In genomic region chr2:19991895-19992294, GRCh38 we compare ENCODE assay signal across 23 cellular contexts. TPM values are rescaled to one million over a fixed set of nuclear protein-coding genes. Genes with fewer than 3 reads are reported as not detected.
A peak's percentile ranks its signal among the peaks of the same experiment; 100 is the strongest.
DNase-seq lines count a peak whose midpoint lies in the region; ATAC-seq, FAIRE-seq and TF ChIP-seq lines count a peak whose summit lies in the region.
"Had no signal": no experiment of that assay in that cellular context is flagged by ENCODE, and none has a peak within 500 bp of the region (broad histone marks: within the 10 kb centered on the region; RNA-seq: fewer than 3 reads in every experiment).

No MANE protein-coding gene starts in this region.

- no peaks in the 10 kb centered on the region for H3K36me3 ChIP-seq in HCT116 (ENCODE audit: control insufficient read depth in 1 of 2, insufficient read depth in 2 of 2, low read length in 2 of 2)
- H3K36me3 ChIP-seq in K562 (ENCODE audit: control insufficient read depth, insufficient read depth, low read length) = peaks cover 4% of the 10 kb centered on the region; the same call in 2 of the 3 replicates
- peaks cover 4 to 11% of the 10 kb centered on the region in 2 experiments for H3K36me3 ChIP-seq in SK-N-SH (replicated peaks in 1 of 2; ENCODE audit: control insufficient read depth in 1 of 2, insufficient read depth in 2 of 2, low read length in 1 of 2)
- H3K36me3 ChIP-seq: BLaER1 treated with 17β-estradiol and CSF1 and Interleukin-3, amounts not matched to agents 10 nM and 100 nM had no signal

- H3K4me1 Mint-ChIP-seq in mesothelial cell of epicardium = peaks cover 32% of the 10 kb centered on the region

- POLR2A ChIA-PET in A549 (lab: Yijun Ruan, JAX) (no interaction called here), HCT116 (lab: Charles Lee) (no interaction called here), K562 (lab: Yijun Ruan, JAX) (interaction anchor here (1.0 kb wide), 1 partner anchor 10 kb away, joined by 4 read pairs; no protein-coding TSS in a partner anchor), SK-N-SH (lab: Yijun Ruan, JAX) (no interaction called here)

- RAD21 ChIA-PET in HCT116 (lab: Charles Lee; ENCODE audit: low non-redundant PET in 1 of 2, low total read pairs in 2 of 2, uncharacterized antibody in 2 of 2, unreplicated experiment in 2 of 2) = no interaction called here

- H3K4me1 ChIP-seq in A549 (peaks cover 17% of the 10 kb centered on the region), HCT116 (ENCODE audit: control insufficient read depth in 1 of 2, insufficient read depth in 2 of 2, low read length in 2 of 2) (peaks cover 3 to 17% of the 10 kb centered on the region in 2 experiments; a peak in 3 of 4 replicates), K562 (replicated peaks in 1 of 2; ENCODE audit: control insufficient read depth in 2 of 2, insufficient read depth in 2 of 2, low read length in 2 of 2) (peaks cover 0 to 9% of the 10 kb centered on the region in 2 experiments; a peak in 2 of 5 replicates), SK-N-SH (ENCODE audit: control insufficient read depth in 1 of 2, insufficient read depth in 2 of 2, low read depth in 1 of 2, low read length in 1 of 2) (peaks cover 14 to 23% of the 10 kb centered on the region in 2 experiments; a peak in 3 of 4 replicates)
- H3K4me1 ChIP-seq: BE2C had no signal

- TF ChIP-seq EP300 in A549 (IDR thresholded peaks at IDR 0.05) (no peak), K562 (IDR thresholded peaks at IDR 0.05; ENCODE audit: low read length) (no peak), SK-N-SH (IDR thresholded peaks at IDR 0.05; ENCODE audit: borderline replicate concordance in 1 of 2, low read depth in 1 of 2, low read length in 1 of 2) (no peak)

- BruUV-seq in HCT116 (replicated peaks; lab: Mats Ljungman, UMichigan) (no TSS peak), K562 (replicated peaks; lab: Mats Ljungman, UMichigan) (no TSS peak)

- in situ Hi-C loops in K562 (cut with MboI) = no loop called here

- CTCF ChIA-PET in A549 (lab: Yijun Ruan, JAX) = interaction anchor here (0.9 kb wide), 1 partner anchor 24 kb away, joined by 5 read pairs; no protein-coding TSS in a partner anchor
- CTCF ChIA-PET in HCT116 (lab: Charles Lee) = interaction anchor here (1.0 kb wide), 1 partner anchor 23 kb away, joined by 3 read pairs; no protein-coding TSS in a partner anchor
- CTCF ChIA-PET in K562 (lab: Yijun Ruan, JAX; ENCODE audit: low intra/inter-chr PET ratio) = no interaction called here
- CTCF ChIA-PET in SK-N-SH (lab: Yijun Ruan, JAX) = interaction anchor here (0.8 to 1.2 kb wide), 4 partner anchors 24 to 334 kb away, joined by 3 to 7 read pairs (median 4); partner anchors contain the start of gene SDC1

- ATAC-seq in A549 (no peak), HCT116 (no peak), K562 (no peak)

- no peak for TF ChIP-seq CTCF in A549 (IDR thresholded peaks at IDR 0.05)
- TF ChIP-seq CTCF in HCT116 (IDR thresholded peaks at IDR 0.05 in 2 of 3, conservative IDR thresholded peaks at IDR 0.05 in 1 of 3; ENCODE audit: borderline replicate concordance in 1 of 3, insufficient read depth in 1 of 3, low read depth in 2 of 3, low read length in 2 of 3) = no peak
- no peak for TF ChIP-seq CTCF in K562 (IDR thresholded peaks at IDR 0.05 in 2 of 3, conservative IDR thresholded peaks at IDR 0.05 in 1 of 3; ENCODE audit: insufficient read depth in 2 of 3, low read depth in 1 of 3, low read length in 3 of 3)
- no peak for TF ChIP-seq CTCF in mesothelial cell of epicardium (IDR thresholded peaks at IDR 0.05; ENCODE audit: unreplicated experiment)
- no peak for TF ChIP-seq CTCF in SK-N-SH (IDR thresholded peaks at IDR 0.05)

- H3K4me3 Mint-ChIP-seq in mesothelial cell of epicardium = no peak overlapping the region
- H3K4me3 Mint-ChIP-seq: HFFc6 had no signal

- no peaks in the 10 kb centered on the region for H3K9me3 Mint-ChIP-seq in mesothelial cell of epicardium
- H3K9me3 Mint-ChIP-seq: CD4-positive, alpha-beta memory T cell; H9; HFFc6 had no signal

- no peak for TF ChIP-seq POLR2A in A549 (IDR thresholded peaks at IDR 0.05; ENCODE audit: low read length)
- TF ChIP-seq POLR2A in HCT116 (IDR thresholded peaks at IDR 0.05; ENCODE audit: borderline replicate concordance, extremely low read depth, insufficient read depth, insufficient read length) = no peak
- no peak for TF ChIP-seq POLR2A in K562 (conservative IDR thresholded peaks at IDR 0.05)

- no peak for FAIRE-seq in A549 (lab: Jason Lieb, UNC)
- no peak for FAIRE-seq in K562 (lab: Jason Lieb, UNC)
- peak; percentile 78 for FAIRE-seq in islet of Langerhans (lab: Jason Lieb, UNC)
- FAIRE-seq in RCC 7860 (lab: Jason Lieb, UNC) = no peak
- FAIRE-seq: GM12892 had no signal

- H3K79me2 ChIP-seq in HCT116 (ENCODE audit: insufficient read depth, low read length) = peaks cover 17% of the 10 kb centered on the region
- H3K79me2 ChIP-seq in K562 (ENCODE audit: control insufficient read depth, insufficient read depth, low read length) = peaks cover 11% of the 10 kb centered on the region; the same call in 1 of the 3 replicates
- H3K79me2 ChIP-seq in SK-N-SH (ENCODE audit: insufficient read depth) = peaks cover 29% of the 10 kb centered on the region; the same call in 1 of the 2 replicates

- intact Hi-C loops in HCT116 (cut with micrococcal nuclease) = no loop called here
- intact Hi-C loops in K562 (cut with micrococcal nuclease) = no loop called here

- H3K27ac Mint-ChIP-seq in mesothelial cell of epicardium = no peak overlapping the region
- H3K27ac Mint-ChIP-seq: CD14-positive monocyte, H9, HFFc6 had no signal

- no peak overlapping the region for H3K9ac ChIP-seq in HCT116 (ENCODE audit: low read length)
- no peak overlapping the region for H3K9ac ChIP-seq in K562 (ENCODE audit: insufficient read depth in 1 of 2, low read depth in 2 of 2, low read length in 2 of 2)
- no peak overlapping the region for H3K9ac ChIP-seq in SK-N-SH
- H3K9ac ChIP-seq: BLaER1 treated with 17β-estradiol and CSF1 and Interleukin-3, amounts not matched to agents 10 nM and 100 nM; GM23248 had no signal

- H3K4me3 ChIP-seq in A549 = no peak overlapping the region
- H3K4me3 ChIP-seq in HCT116 (replicated peaks in 1 of 2; ENCODE audit: low read depth in 1 of 2, low read length in 2 of 2) = no peak overlapping the region
- H3K4me3 ChIP-seq in K562 = no peak overlapping the region
- no peak overlapping the region for H3K4me3 ChIP-seq in SK-N-SH (ENCODE audit: low read depth in 2 of 2, low read length in 1 of 2)
- H3K4me3 ChIP-seq: BLaER1 treated with 17β-estradiol and CSF1 and Interleukin-3, amounts not matched to agents 10 nM and 100 nM; GM23248 had no signal

- H3K9me3 ChIP-seq in A549 = no peaks in the 10 kb centered on the region
- H3K9me3 ChIP-seq in HCT116 (ENCODE audit: control insufficient read depth in 1 of 2, insufficient read depth in 1 of 2, low read depth in 1 of 2, low read length in 2 of 2) = no peaks in the 10 kb centered on the region
- H3K9me3 ChIP-seq in K562 (replicated peaks; ENCODE audit: control insufficient read depth, insufficient read depth, low read depth, low read length) = no peaks in the 10 kb centered on the region
- H3K9me3 ChIP-seq in SK-N-SH = no peaks in the 10 kb centered on the region
- H3K9me3 ChIP-seq: BE2C had no signal

- H3K4me2 ChIP-seq in A549 (no peak overlapping the region), HCT116 (ENCODE audit: low read length) (no peak overlapping the region), K562 (ENCODE audit: insufficient read depth, low read length) (no peak overlapping the region), SK-N-SH (no peak overlapping the region)
- H3K4me2 ChIP-seq: BLaER1 treated with 17β-estradiol and CSF1 and Interleukin-3, amounts not matched to agents 10 nM and 100 nM had no signal

- H3K36me3 Mint-ChIP-seq in mesothelial cell of epicardium = peaks cover 3% of the 10 kb centered on the region
- H3K36me3 Mint-ChIP-seq: CD14-positive monocyte; CD4-positive, alpha-beta memory T cell had no signal

- H3K27ac ChIP-seq in A549 (no peak overlapping the region), HCT116 (ENCODE audit: low read depth, low read length) (no peak overlapping the region), K562 (ENCODE audit: extremely low read depth, low read depth, low read length) (no peak overlapping the region), SK-N-SH (ENCODE audit: low read depth in 2 of 2, low read length in 1 of 2) (no peak overlapping the region)
- H3K27ac ChIP-seq: BLaER1 treated with 17β-estradiol and CSF1 and Interleukin-3, amounts not matched to agents 10 nM and 100 nM; GM23248 had no signal

- no peaks in the 10 kb centered on the region for H4K20me1 ChIP-seq in HCT116 (ENCODE audit: insufficient read depth)
- H4K20me1 ChIP-seq in K562 (replicated peaks; ENCODE audit: control insufficient read depth, insufficient read depth, low read length) = no peaks in the 10 kb centered on the region
- no peaks in the 10 kb centered on the region for H4K20me1 ChIP-seq in SK-N-SH (ENCODE audit: insufficient read depth)
- H4K20me1 ChIP-seq: BLaER1 treated with 17β-estradiol and CSF1 and Interleukin-3, amounts not matched to agents 10 nM and 100 nM had no signal

- peak overlapping the region; percentile 30 for H2AFZ ChIP-seq in HCT116 (ENCODE audit: low read depth, low read length, poor library complexity, severe bottlenecking)
- H2AFZ ChIP-seq in K562 (ENCODE audit: low read depth, low read length) = no peak overlapping the region
- H2AFZ ChIP-seq in SK-N-SH (ENCODE audit: low read depth) = no peak overlapping the region
- H2AFZ ChIP-seq: GM23248 had no signal

- H3F3A ChIP-seq in SK-N-SH (replicated peaks; ENCODE audit: insufficient read depth) = peaks cover 8% of the 10 kb centered on the region

- no peak for DNase-seq in A549 (ENCODE audit: low read depth in 1 of 2, low spot score in 1 of 2)
- DNase-seq in HCT116 (ENCODE audit: low read depth, low spot score) = no peak
- no peak for DNase-seq in K562 (ENCODE audit: extremely low read depth in 1 of 4, low spot score in 3 of 4)
- no peak for DNase-seq in RCC 7860 (ENCODE audit: low spot score)
- no peak for DNase-seq in mesothelial cell of epicardium (ENCODE audit: low spot score in 2 of 2, unreplicated experiment in 2 of 2)
- no peak for DNase-seq in activated CD4-positive, alpha-beta T cell treated with anti-CD3 and anti-CD28 coated beads, Interleukin-2, amount 50 U/mL, for 1 hour
- DNase-seq in SK-N-SH = no peak
- DNase-seq: ACHN; AML-193; BE2C; Calu3; CD4-positive, alpha-beta memory T cell; COR-L47; DMS53; DMS79 treated with DMSO at 0.1 percent for 48 hours; GM23248; H9; HFFc6 had no signal

- no peaks in the 10 kb centered on the region for H3K27me3 Mint-ChIP-seq in mesothelial cell of epicardium (ENCODE audit: low read depth)

- H3K9me2 ChIP-seq in HCT116 (ENCODE audit: insufficient read depth) = no peaks in the 10 kb centered on the region
- no peaks in the 10 kb centered on the region for H3K9me2 ChIP-seq in SK-N-SH

- H3K9me1 ChIP-seq in K562 (ENCODE audit: control insufficient read depth, insufficient read depth, low read length) = no peaks in the 10 kb centered on the region

- no peaks in the 10 kb centered on the region for H3K27me3 ChIP-seq in HCT116 (ENCODE audit: insufficient read depth, low read length)
- no peaks in the 10 kb centered on the region; a peak in 2 of 5 replicates for H3K27me3 ChIP-seq in K562 (ENCODE audit: control insufficient read depth in 2 of 2, insufficient read depth in 2 of 2, low read length in 2 of 2)
- no peaks in the 10 kb centered on the region for H3K27me3 ChIP-seq in SK-N-SH (ENCODE audit: insufficient read depth)
- H3K27me3 ChIP-seq: BE2C had no signal

- 14% methylated on average over 1 of the region's 1 CpG for WGBS in A549 (ENCODE audit: missing lambda C conversion rate)
- whole genome bisulfite sequencing in K562 (ENCODE audit: insufficient coverage, low coverage, missing lambda C conversion rate) = 0% methylated on average over 1 of the region's 1 CpG
- WGBS in SK-N-SH (ENCODE audit: low lambda C conversion rate) = 59% methylated on average over 1 of the region's 1 CpG

- no peak for TF ChIP-seq RAD21 in A549 (conservative IDR thresholded peaks at IDR 0.05 in 1 of 2, IDR thresholded peaks at IDR 0.05 in 1 of 2)
- TF ChIP-seq RAD21 in HCT116 (IDR thresholded peaks at IDR 0.05; ENCODE audit: low read depth) = no peak
- TF ChIP-seq RAD21 in K562 (CRISPR knock-in tag; conservative IDR thresholded peaks at IDR 0.05 in 1 of 2, IDR thresholded peaks at IDR 0.05 in 1 of 2) = no peak
- TF ChIP-seq RAD21 in SK-N-SH (IDR thresholded peaks at IDR 0.05; ENCODE audit: low read length) = no peak

RNA-seq across cellular contexts. Expression of gene WDR35, which starts 2.0 kb away (rescaled TPM):
- polyA plus RNA-seq in A549 (2011; rRNA removed) (24.6 and 28.5 TPM in 2 replicates), A549 (2017; fragmentation: RNase III; extraction: RNeasy Plus Mini Kit Qiagen cat#74134 plus additional on column Dnase treatment) (12.1 to 14.0 TPM (median 13.6 TPM) in 3 replicates), K562 (2011; rRNA removed) (7.0 and 9.5 TPM in 2 replicates), K562 (2014; fragmentation: Illumina TruSeq; extraction: Trizol) (6.8 and 8.0 TPM in 2 replicates), K562 (2014; fragmentation: Nextera tagmentation; extraction: Ambion mirVana) (1 to 10 TPM; 3.3 to 6.7 TPM), K562 (2014; rRNA removed) (6.2 and 7.3 TPM in 2 replicates), SK-N-SH (2012; rRNA removed) (8.6 and 12.1 TPM in 2 replicates)
- 5.7 TPM in 2 replicates for polyA plus RNA-seq in A549 (2012; cell fraction: cytosol; rRNA removed)
- 7.9 and 13.0 TPM in 2 replicates for polyA plus RNA-seq in A549 (2012; cell fraction: nucleus; rRNA removed)
- 15.8 and 20.1 TPM in 2 replicates for polyA minus RNA-seq in A549 (2011; rRNA and poly(A)+ RNA removed)
- total RNA-seq in HCT116 (2021; ENCODE audit: unreplicated experiment) (9.6 TPM), K562 (2014; rRNA removed) (5.5 and 6.4 TPM in 2 replicates), K562 (2014; rRNA removed; fragmentation: Illumina TruSeq; extraction: Trizol) (12.3 and 13.1 TPM in 2 replicates), K562 (2015; rRNA removed; fragmentation: Illumina TruSeq; extraction: Trizol) (8.6 and 10.5 TPM in 2 replicates), K562 (2021) (9.2 and 9.6 TPM in 2 replicates), mesothelial cell of epicardium (12.7 to 13.5 TPM (median 13.2 TPM) in 3 replicates)
- 2.1 and 3.3 TPM in 2 replicates for polyA plus RNA-seq in HCT116 (2012)
- 6.3 and 26.2 TPM in 2 replicates for total RNA-seq in K562 (2011; cell fraction: chromatin; rRNA removed; ENCODE audit: low replicate concordance)
- total RNA-seq in K562 (2011; cell fraction: nucleolus; rRNA removed) = 2.8 and 4.2 TPM in 2 replicates
- total RNA-seq in K562 (2011; cell fraction: nucleoplasm; rRNA removed) = 7.7 and 10.5 TPM in 2 replicates
- 1.6 and 3.3 TPM in 2 replicates for polyA plus RNA-seq in K562 (2011; cell fraction: cytosol; rRNA removed)
- polyA plus RNA-seq in K562 (2011; cell fraction: nucleus; rRNA removed) = 9.1 and 10.2 TPM in 2 replicates
- 3.3 and 4.2 TPM in 2 replicates for polyA plus RNA-seq in K562 (2012)
- 22.3 and 25.7 TPM in 2 replicates for polyA minus RNA-seq in K562 (2011; rRNA and poly(A)+ RNA removed)
- 4.6 and 9.5 TPM in 2 replicates for polyA minus RNA-seq in K562 (2011; cell fraction: cytosol; rRNA and poly(A)+ RNA removed)
- 7.5 and 10.8 TPM in 2 replicates for polyA minus RNA-seq in K562 (2011; cell fraction: nucleus; rRNA and poly(A)+ RNA removed)
- polyA plus RNA-seq in SK-N-SH (2012; cell fraction: cytosol; rRNA removed) = 9.9 and 10.9 TPM in 2 replicates
- 13.9 and 30.4 TPM in 2 replicates for polyA plus RNA-seq in SK-N-SH (2012; cell fraction: nucleus; rRNA removed)

RNA-seq across cellular contexts. Expression of gene MATN3, which starts 20.6 kb away (rescaled TPM):
- polyA plus RNA-seq in A549 (2011; rRNA removed) = 16.8 and 21.1 TPM in 2 replicates
- polyA plus RNA-seq in A549 (2012; cell fraction: cytosol; rRNA removed) = 10.2 and 11.0 TPM in 2 replicates
- polyA plus RNA-seq in A549 (2012; cell fraction: nucleus; rRNA removed) = 11.2 and 12.3 TPM in 2 replicates
- 11.2 to 17.2 TPM (median 14.2 TPM) in 3 replicates for polyA plus RNA-seq in A549 (2017; fragmentation: RNase III; extraction: RNeasy Plus Mini Kit Qiagen cat#74134 plus additional on column Dnase treatment)
- 7.5 and 7.6 TPM in 2 replicates for polyA minus RNA-seq in A549 (2011; rRNA and poly(A)+ RNA removed)
- not detected for total RNA-seq in HCT116 (2021; ENCODE audit: unreplicated experiment)
- polyA plus RNA-seq in HCT116 (2012) = not detected in 2 replicates
- total RNA-seq in K562 (2011; cell fraction: chromatin; rRNA removed; ENCODE audit: low replicate concordance) = not detected in 2 replicates
- total RNA-seq in K562 (2011; cell fraction: nucleolus; rRNA removed) = not detected in 2 replicates
- total RNA-seq in K562 (2011; cell fraction: nucleoplasm; rRNA removed) = not detected in 2 replicates
- not detected in 2 replicates for total RNA-seq in K562 (2014; rRNA removed)
- total RNA-seq in K562 (2014; rRNA removed; fragmentation: Illumina TruSeq; extraction: Trizol) = not detected in 2 replicates
- not detected in 2 replicates for total RNA-seq in K562 (2015; rRNA removed; fragmentation: Illumina TruSeq; extraction: Trizol)
- not detected in 2 replicates for total RNA-seq in K562 (2021)
- not detected in 2 replicates for polyA plus RNA-seq in K562 (2011; rRNA removed)
- 0.04 TPM in 1 of 2 replicates, not detected in the other for polyA plus RNA-seq in K562 (2011; cell fraction: cytosol; rRNA removed)
- polyA plus RNA-seq in K562 (2011; cell fraction: nucleus; rRNA removed) = not detected in 2 replicates
- not detected in 2 replicates for polyA plus RNA-seq in K562 (2012)
- polyA plus RNA-seq in K562 (2014; fragmentation: Illumina TruSeq; extraction: Trizol) = not detected in 2 replicates
- polyA plus RNA-seq in K562 (2014; fragmentation: Nextera tagmentation; extraction: Ambion mirVana) = not detected
- 0.30 TPM in 1 of 2 replicates, not detected in the other for polyA plus RNA-seq in K562 (2014; rRNA removed)
- not detected in 2 replicates for polyA minus RNA-seq in K562 (2011; rRNA and poly(A)+ RNA removed)
- not detected in 2 replicates for polyA minus RNA-seq in K562 (2011; cell fraction: cytosol; rRNA and poly(A)+ RNA removed)
- not detected in 2 replicates for polyA minus RNA-seq in K562 (2011; cell fraction: nucleus; rRNA and poly(A)+ RNA removed)
- 1.6 to 2.7 TPM (median 2.1 TPM) in 3 replicates for total RNA-seq in mesothelial cell of epicardium
- 4.0 and 5.9 TPM in 2 replicates for polyA plus RNA-seq in SK-N-SH (2012; rRNA removed)
- polyA plus RNA-seq in SK-N-SH (2012; cell fraction: cytosol; rRNA removed) = 7.1 and 8.9 TPM in 2 replicates
- 3.6 and 5.5 TPM in 2 replicates for polyA plus RNA-seq in SK-N-SH (2012; cell fraction: nucleus; rRNA removed)
- total RNA-seq: CD4-positive, alpha-beta memory T cell; G401 had no signal
- polyA plus RNA-seq: CD14-positive monocyte; CD4-positive, alpha-beta memory T cell had no signal

RNA-seq across cellular contexts. Expression of gene LAPTM4A, which starts 59.5 kb away (rescaled TPM):
- polyA plus RNA-seq in A549 (2011; rRNA removed) (509 and 655 TPM in 2 replicates), A549 (2017; fragmentation: RNase III; extraction: RNeasy Plus Mini Kit Qiagen cat#74134 plus additional on column Dnase treatment) (225 to 284 TPM (median 275 TPM) in 3 replicates), K562 (2011; rRNA removed) (139 and 167 TPM in 2 replicates), K562 (2014; fragmentation: Illumina TruSeq; extraction: Trizol) (53.9 and 64.5 TPM in 2 replicates), K562 (2014; fragmentation: Nextera tagmentation; extraction: Ambion mirVana) (100 to 1,000 TPM; 141 to 157 TPM), K562 (2014; rRNA removed) (50.1 and 64.3 TPM in 2 replicates), SK-N-SH (2012; rRNA removed) (306 and 350 TPM in 2 replicates)
- polyA plus RNA-seq in A549 (2012; cell fraction: cytosol; rRNA removed) = 170 and 174 TPM in 2 replicates
- 95.3 and 126 TPM in 2 replicates for polyA plus RNA-seq in A549 (2012; cell fraction: nucleus; rRNA removed)
- 110 and 132 TPM in 2 replicates for polyA minus RNA-seq in A549 (2011; rRNA and poly(A)+ RNA removed)
- total RNA-seq in HCT116 (2021; ENCODE audit: unreplicated experiment) (84.5 TPM), K562 (2014; rRNA removed) (13.4 and 18.7 TPM in 2 replicates), K562 (2014; rRNA removed; fragmentation: Illumina TruSeq; extraction: Trizol) (23.2 and 31.2 TPM in 2 replicates), K562 (2015; rRNA removed; fragmentation: Illumina TruSeq; extraction: Trizol) (31.0 and 31.3 TPM in 2 replicates), K562 (2021) (45.1 and 46.0 TPM in 2 replicates), mesothelial cell of epicardium (211 to 217 TPM (median 216 TPM) in 3 replicates)
- 66.1 and 72.5 TPM in 2 replicates for polyA plus RNA-seq in HCT116 (2012)
- 58.1 and 78.2 TPM in 2 replicates for total RNA-seq in K562 (2011; cell fraction: chromatin; rRNA removed; ENCODE audit: low replicate concordance)
- total RNA-seq in K562 (2011; cell fraction: nucleolus; rRNA removed) = 57.9 and 60.0 TPM in 2 replicates
- total RNA-seq in K562 (2011; cell fraction: nucleoplasm; rRNA removed) = 87.9 and 89.5 TPM in 2 replicates
- 50.0 and 148 TPM in 2 replicates for polyA plus RNA-seq in K562 (2011; cell fraction: cytosol; rRNA removed)
- polyA plus RNA-seq in K562 (2011; cell fraction: nucleus; rRNA removed) = 31.2 and 52.6 TPM in 2 replicates
- polyA plus RNA-seq in K562 (2012) = 55.6 and 56.3 TPM in 2 replicates
- polyA minus RNA-seq in K562 (2011; rRNA and poly(A)+ RNA removed) = 76.5 and 97.3 TPM in 2 replicates
- 21.9 and 33.3 TPM in 2 replicates for polyA minus RNA-seq in K562 (2011; cell fraction: cytosol; rRNA and poly(A)+ RNA removed)
- polyA minus RNA-seq in K562 (2011; cell fraction: nucleus; rRNA and poly(A)+ RNA removed) = 15.9 and 29.5 TPM in 2 replicates
- polyA plus RNA-seq in SK-N-SH (2012; cell fraction: cytosol; rRNA removed) = 391 and 431 TPM in 2 replicates
- polyA plus RNA-seq in SK-N-SH (2012; cell fraction: nucleus; rRNA removed) = 69.8 and 155 TPM in 2 replicates

Comparison
In these comparisons a context has a peak if more than half of its experiments do, and no peak if none do; other contexts are left out.
1. Of the 35 proteins assayed by ChIP-seq in both K562 and A549: peak only in K562: none; only in A549: none; in both: MAFK; in neither: 34.